30 cellular contexts compared by ENCODE assay signal in genomic region chr10:72356987-72357386, GRCh38.
"Had no signal": no experiment of that assay in that cellular context is flagged by ENCODE, and none has a peak within 500 bp of the region (broad histone marks: within the 10 kb centered on the region; RNA-seq: fewer than 3 reads in every experiment).

No MANE protein-coding gene starts in this region.

- H3K9me3 Mint-ChIP-seq: naive thymus-derived CD8-positive, alpha-beta T cell; nephron; neural progenitor cell; stimulated activated memory B cell treated with anti-CD40 and anti-IgM and Interleukin-4, amounts not matched to agents 10 μg/mL and 1 μg/mL and 100 μg/mL, for 72 hours; stimulated activated naive CD8-positive, alpha-beta T cell treated with anti-CD3 and anti-CD28 coated beads, Interleukin-15, amount 100 ng/mL, for 72 hours; type B pancreatic cell had no signal

- H3K4me3 Mint-ChIP-seq: stimulated activated memory B cell treated with anti-CD40 and anti-IgM and Interleukin-4, amounts not matched to agents 10 μg/mL and 1 μg/mL and 100 μg/mL, for 72 hours; stimulated activated naive CD8-positive, alpha-beta T cell treated with anti-CD3 and anti-CD28 coated beads, Interleukin-15, amount 100 ng/mL, for 72 hours; type B pancreatic cell had no signal

- H3K4me2 ChIP-seq: neural progenitor cell had no signal

- H3K27me3 ChIP-seq: left lung, neural progenitor cell, neutrophil, right atrium auricular region, spleen, tibial nerve, uterus had no signal

- H3K27ac ChIP-seq: left lung, lower lobe of right lung, neural progenitor cell, neutrophil, parathyroid adenoma, right atrium auricular region, spleen, tibial nerve, uterus had no signal

- H3K9me3 ChIP-seq: left lung, lower lobe of right lung, neutrophil, right atrium auricular region, spleen, tibial nerve, uterus had no signal

- ATAC-seq: left colon; left lung; lower lobe of right lung; naive thymus-derived CD8-positive, alpha-beta T cell; sciatic nerve; stimulated activated memory B cell treated with anti-CD40 and anti-IgM and Interleukin-4, amounts not matched to agents 10 μg/mL and 1 μg/mL and 100 μg/mL, for 72 hours; stimulated activated naive CD8-positive, alpha-beta T cell treated with anti-CD3 and anti-CD28 coated beads, Interleukin-15, amount 100 ng/mL, for 72 hours had no signal

- H3K36me3 ChIP-seq: neural progenitor cell, neutrophil, tibial nerve, uterus had no signal

- H3K27me3 Mint-ChIP-seq: progenitor cell of endocrine pancreas; stimulated activated memory B cell treated with anti-CD40 and anti-IgM and Interleukin-4, amounts not matched to agents 10 μg/mL and 1 μg/mL and 100 μg/mL, for 72 hours; stimulated activated naive CD8-positive, alpha-beta T cell treated with anti-CD3 and anti-CD28 coated beads, Interleukin-15, amount 100 ng/mL, for 72 hours; type B pancreatic cell had no signal

- H3K4me3 ChIP-seq: left lung, lower lobe of right lung, neural progenitor cell, right atrium auricular region, spleen, tibial nerve, uterus had no signal

- H3K27ac Mint-ChIP-seq: neural progenitor cell; progenitor cell of endocrine pancreas; stimulated activated memory B cell treated with anti-CD40 and anti-IgM and Interleukin-4, amounts not matched to agents 10 μg/mL and 1 μg/mL and 100 μg/mL, for 72 hours; type B pancreatic cell had no signal

- DNase-seq: hypothalamus; immature natural killer cell; kidney; left colon; left lung; lower lobe of right lung; mammary epithelial cell; mesenchymal stem cell; naive thymus-derived CD8-positive, alpha-beta T cell; occipital lobe; small intestine; spleen; stimulated activated CD4-positive, alpha-beta T cell treated with anti-CD3 and anti-CD28 coated beads, Interleukin-1b, Interleukin-23, amount 100 ng/mL, for 48 hours; stimulated activated CD4-positive, alpha-beta T cell treated with anti-CD3 and anti-CD28 coated beads, Interleukin-2, amount 100 ng/mL, for 48 hours; stimulated activated CD4-positive, alpha-beta T cell treated with anti-CD3 and anti-CD28 coated beads, Interleukin-4, amount 100 ng/mL, for 4 hours; stimulated activated CD8-positive, alpha-beta memory T cell treated with anti-CD3 and anti-CD28 coated beads, Interleukin-4, amount 100 ng/mL, for 48 hours; stimulated activated naive CD4-positive, alpha-beta T cell treated with Interleukin-2 at 50 U/mL for 16 hours; stimulated activated naive CD8-positive, alpha-beta T cell treated with anti-CD3 and anti-CD28 coated beads, Interleukin-15, amount 100 ng/mL, for 72 hours; substantia nigra; uterus had no signal

- H3K36me3 Mint-ChIP-seq: neural progenitor cell had no signal

- H2AFZ ChIP-seq: neural progenitor cell, parathyroid adenoma had no signal

- H3K9ac ChIP-seq: neural progenitor cell, parathyroid adenoma had no signal
